16 cellular contexts compared by ENCODE assay signal in genomic region chr14:74135386-74135785, GRCh38. TPM values are rescaled to one million over a fixed set of nuclear protein-coding genes. Genes with fewer than 3 reads are reported as not detected.
DNase-seq lines count a peak whose midpoint lies in the region; ATAC-seq, FAIRE-seq and TF ChIP-seq lines count a peak whose summit lies in the region.
"Had no signal": no experiment of that assay in that cellular context is flagged by ENCODE, and none has a peak within 500 bp of the region (broad histone marks: within the 10 kb centered on the region; RNA-seq: fewer than 3 reads in every experiment).

No MANE protein-coding gene starts in this region.

- POLR2A ChIA-PET in naive thymus-derived CD4-positive, alpha-beta T cell (lab: Charles Lee): no interaction called here

- H3K4me2 ChIP-seq in BLaER1 (peak overlapping the region; percentile 8), H9 (ENCODE audit: insufficient read depth, insufficient read length, low read length) (no peak overlapping the region), astrocyte (ENCODE audit: low read length) (no peak overlapping the region), neural progenitor cell (no peak overlapping the region)

- H2BK20ac ChIP-seq in H9 (ENCODE audit: low read depth, low read length, poor library complexity, severe bottlenecking): no peak overlapping the region

- no peak overlapping the region for H3K9ac ChIP-seq in BLaER1
- H3K9ac ChIP-seq in H9 (ENCODE audit: extremely low read depth, insufficient read length, low read length): no peak overlapping the region
- H3K9ac ChIP-seq in astrocyte (ENCODE audit: low read length): no peak overlapping the region
- H3K9ac ChIP-seq in neural progenitor cell: no peak overlapping the region

- H3K4me3 Mint-ChIP-seq in H9: no peak overlapping the region
- no peak overlapping the region for H3K4me3 Mint-ChIP-seq in astrocyte (ENCODE audit: unreplicated experiment)
- H3K4me3 Mint-ChIP-seq in naive thymus-derived CD4-positive, alpha-beta T cell: no peak overlapping the region
- H3K4me3 Mint-ChIP-seq in neural progenitor cell: no peak overlapping the region
- H3K4me3 Mint-ChIP-seq: B cell had no signal

- no peak overlapping the region for H3K14ac ChIP-seq in H9 (ENCODE audit: insufficient read depth, low read length)

- no peak for ATAC-seq in naive thymus-derived CD4-positive, alpha-beta T cell
- ATAC-seq in HG03280 (IDR thresholded peaks at IDR 0.05; ENCODE audit: unreplicated experiment): no peak
- ATAC-seq: mucosa of descending colon, pancreas had no signal

- H2AFZ ChIP-seq in H9 (ENCODE audit: low read length) (no peak overlapping the region), astrocyte (ENCODE audit: low read depth, low read length) (no peak overlapping the region), neural progenitor cell (replicated peaks) (no peak overlapping the region)

- TF ChIP-seq CTCF in H9 (conservative IDR thresholded peaks at IDR 0.05) (no peak), astrocyte (IDR thresholded peaks at IDR 0.05; ENCODE audit: insufficient read depth, low read depth, low read length) (no peak), thyroid gland (IDR thresholded peaks at IDR 0.05) (no peak), neural progenitor cell (IDR thresholded peaks at IDR 0.05) (no peak)

- no peak overlapping the region for H2BK15ac ChIP-seq in H9 (ENCODE audit: low read depth, low read length)

- no peak overlapping the region for H4K8ac ChIP-seq in H9 (replicated peaks; ENCODE audit: insufficient read length, low read depth, low read length)

- no peak overlapping the region for H4K91ac ChIP-seq in H9 (ENCODE audit: insufficient read length, low read depth, low read length)

- H3K4ac ChIP-seq in H9 (ENCODE audit: low read depth, low read length): no peak overlapping the region

- H3K23me2 ChIP-seq in H9 (ENCODE audit: insufficient read length, low read depth, low read length, poor library complexity, severe bottlenecking): no peaks in the 10 kb centered on the region

- no peaks in the 10 kb centered on the region for H3K27me3 ChIP-seq in BLaER1
- H3K27me3 ChIP-seq in H9 (ENCODE audit: insufficient read depth, low read length): no peaks in the 10 kb centered on the region
- H3K27me3 ChIP-seq in astrocyte (ENCODE audit: insufficient read depth, low read length): no peaks in the 10 kb centered on the region
- H3K27me3 ChIP-seq in naive thymus-derived CD4-positive, alpha-beta T cell (ENCODE audit: control insufficient read depth in 2 of 2, insufficient read depth in 2 of 2, low read length in 2 of 2): no peaks in the 10 kb centered on the region
- no peaks in the 10 kb centered on the region for H3K27me3 ChIP-seq in thyroid gland
- H3K27me3 ChIP-seq in neural progenitor cell: no peaks in the 10 kb centered on the region
- H3K27me3 ChIP-seq: pancreas, stomach, vagina had no signal

- no peak overlapping the region for H2BK120ac ChIP-seq in H9 (ENCODE audit: low read depth, low read length, poor library complexity, severe bottlenecking)

- H3K27me3 Mint-ChIP-seq in H9 (ENCODE audit: low read depth) (no peaks in the 10 kb centered on the region), astrocyte (ENCODE audit: low read depth, unreplicated experiment) (no peaks in the 10 kb centered on the region), neural progenitor cell (ENCODE audit: insufficient read depth, low read depth) (no peaks in the 10 kb centered on the region)
- H3K27me3 Mint-ChIP-seq in naive thymus-derived CD4-positive, alpha-beta T cell: no peaks in the 10 kb centered on the region
- H3K27me3 Mint-ChIP-seq: B cell had no signal

- no peak overlapping the region for H3K23ac ChIP-seq in H9 (ENCODE audit: insufficient read length, low read depth, low read length)

- H3K4me3 ChIP-seq in BLaER1 (no peak overlapping the region), astrocyte (ENCODE audit: insufficient read depth, low read depth, low read length) (no peak overlapping the region), thyroid gland (replicated peaks in 1 of 3) (no peak overlapping the region), neural progenitor cell (no peak overlapping the region)
- no peak overlapping the region for H3K4me3 ChIP-seq in naive thymus-derived CD4-positive, alpha-beta T cell (ENCODE audit: low read length)
- H3K4me3 ChIP-seq: mucosa of descending colon, pancreas, stomach, vagina had no signal

- FAIRE-seq in astrocyte (lab: Jason Lieb, UNC): no peak
- FAIRE-seq: pancreas had no signal

- H3K4me1 ChIP-seq in BLaER1: peaks cover 24% of the 10 kb centered on the region
- no peaks in the 10 kb centered on the region; the same call in 1 of the 2 replicates for H3K4me1 ChIP-seq in H9 (ENCODE audit: insufficient read depth, low read length)
- no peaks in the 10 kb centered on the region for H3K4me1 ChIP-seq in astrocyte (ENCODE audit: insufficient read depth, low read length)
- peaks cover 5 to 14% of the 10 kb centered on the region in 2 donors for H3K4me1 ChIP-seq in naive thymus-derived CD4-positive, alpha-beta T cell (ENCODE audit: control insufficient read depth in 2 of 2, insufficient read depth in 2 of 2, low read length in 2 of 2)
- H3K4me1 ChIP-seq in thyroid gland: peaks cover 4 to 7% of the 10 kb centered on the region in 2 donors
- H3K4me1 ChIP-seq in neural progenitor cell: peaks cover 20% of the 10 kb centered on the region

- H3K56ac ChIP-seq in H9 (ENCODE audit: insufficient read length, low read depth, low read length): no peak overlapping the region

- no peak for TF ChIP-seq POLR2A in thyroid gland (IDR thresholded peaks at IDR 0.05)

- no peak overlapping the region for H2BK12ac ChIP-seq in H9 (ENCODE audit: insufficient read length, low read depth, low read length)

- H3K36me3 ChIP-seq in BLaER1 (no peaks in the 10 kb centered on the region), astrocyte (ENCODE audit: insufficient read depth, low read length) (no peaks in the 10 kb centered on the region), thyroid gland (no peaks in the 10 kb centered on the region), neural progenitor cell (no peaks in the 10 kb centered on the region)
- no peaks in the 10 kb centered on the region for H3K36me3 ChIP-seq in naive thymus-derived CD4-positive, alpha-beta T cell (ENCODE audit: control insufficient read depth in 2 of 3, insufficient read depth in 3 of 3, low read length in 3 of 3)
- H3K36me3 ChIP-seq: pancreas, stomach, vagina had no signal

- H2BK5ac ChIP-seq in H9 (ENCODE audit: insufficient read length, low read length): no peak overlapping the region

- no peak overlapping the region for H3K18ac ChIP-seq in H9 (ENCODE audit: insufficient read length, low read depth, low read length)

- CTCF ChIA-PET in naive thymus-derived CD4-positive, alpha-beta T cell (lab: Charles Lee): no interaction called here

- no peaks in the 10 kb centered on the region for H3K79me2 ChIP-seq in H9 (ENCODE audit: insufficient read depth, low read length)
- no peaks in the 10 kb centered on the region for H3K79me2 ChIP-seq in astrocyte (ENCODE audit: insufficient read depth, low read length)
- no peaks in the 10 kb centered on the region for H3K79me2 ChIP-seq in neural progenitor cell (ENCODE audit: low read depth)

- no peaks in the 10 kb centered on the region for H3K36me3 Mint-ChIP-seq in H9 (ENCODE audit: insufficient read depth in 1 of 3, low read depth in 3 of 3)
- no peaks in the 10 kb centered on the region for H3K36me3 Mint-ChIP-seq in astrocyte (ENCODE audit: low read depth, unreplicated experiment)
- peaks cover 0 to 6% (median 4%) of the 10 kb centered on the region in 5 donors for H3K36me3 Mint-ChIP-seq in naive thymus-derived CD4-positive, alpha-beta T cell
- no peaks in the 10 kb centered on the region for H3K36me3 Mint-ChIP-seq in neural progenitor cell

- no peak for DNase-seq in H9
- peak; percentile 84 for DNase-seq in astrocyte (ENCODE audit: low read depth)
- peak; percentile 82 for DNase-seq in iris pigment epithelial cell (ENCODE audit: low read depth)
- no peak for DNase-seq in naive thymus-derived CD4-positive, alpha-beta T cell
- no peak for DNase-seq in thyroid gland
- DNase-seq in neural progenitor cell (ENCODE audit: low spot score): no peak
- DNase-seq: activated CD4-positive, CD25-positive, alpha-beta regulatory T cell treated with anti-CD3 and anti-CD28 coated beads, Interleukin-2, amount 50 U/mL, for 72 hours; mucosa of descending colon; NCI-H2171; pancreas; stomach; T-helper 1 cell had no signal

- no peaks in the 10 kb centered on the region for H4K20me1 ChIP-seq in BLaER1
- no peaks in the 10 kb centered on the region for H4K20me1 ChIP-seq in H9 (ENCODE audit: control insufficient read depth, insufficient read depth, insufficient read length)
- H4K20me1 ChIP-seq in astrocyte (ENCODE audit: insufficient read depth, low read length): no peaks in the 10 kb centered on the region
- peaks cover 8% of the 10 kb centered on the region for H4K20me1 ChIP-seq in neural progenitor cell (ENCODE audit: low read depth)

- H3F3A ChIP-seq in neural progenitor cell (ENCODE audit: low read depth): peaks cover 9% of the 10 kb centered on the region

- H3T11ph ChIP-seq in H9 (ENCODE audit: low read length): no peak overlapping the region

- no peaks in the 10 kb centered on the region for H3K9me3 ChIP-seq in BLaER1
- H3K9me3 ChIP-seq in H9 (ENCODE audit: control insufficient read depth, low read depth, low read length): no peaks in the 10 kb centered on the region
- no peaks in the 10 kb centered on the region for H3K9me3 ChIP-seq in astrocyte (ENCODE audit: insufficient read depth, low read depth, low read length)
- H3K9me3 ChIP-seq in naive thymus-derived CD4-positive, alpha-beta T cell (ENCODE audit: control insufficient read depth in 2 of 3, low read length in 3 of 3): no peaks in the 10 kb centered on the region
- no peaks in the 10 kb centered on the region for H3K9me3 ChIP-seq in thyroid gland
- no peaks in the 10 kb centered on the region for H3K9me3 ChIP-seq in neural progenitor cell (ENCODE audit: low read depth)
- H3K9me3 ChIP-seq: mucosa of descending colon, pancreas, stomach, vagina had no signal

- H3K4me1 Mint-ChIP-seq in H9 (peaks cover 19 to 24% of the 10 kb centered on the region in 2 experiments), astrocyte (ENCODE audit: low read depth, unreplicated experiment) (peaks cover 14% of the 10 kb centered on the region), neural progenitor cell (peaks cover 4% of the 10 kb centered on the region)
- peaks cover 14 to 29% (median 23%) of the 10 kb centered on the region in 7 donors for H3K4me1 Mint-ChIP-seq in naive thymus-derived CD4-positive, alpha-beta T cell

- no peaks in the 10 kb centered on the region for H3K79me1 ChIP-seq in H9 (ENCODE audit: insufficient read depth, low read depth, low read length, poor library complexity, severe bottlenecking)

- H3K9me3 Mint-ChIP-seq in H9: no peaks in the 10 kb centered on the region
- no peaks in the 10 kb centered on the region for H3K9me3 Mint-ChIP-seq in astrocyte (ENCODE audit: unreplicated experiment)
- no peaks in the 10 kb centered on the region for H3K9me3 Mint-ChIP-seq in naive thymus-derived CD4-positive, alpha-beta T cell
- H3K9me3 Mint-ChIP-seq in neural progenitor cell: no peaks in the 10 kb centered on the region

- H2AK5ac ChIP-seq in H9 (ENCODE audit: insufficient read length, low read length): no peak overlapping the region

- no CpG with 5 or more reads among the region's 1 CpG for WGBS in H9 (ENCODE audit: extremely low coverage, insufficient read length, low lambda C conversion rate)
- WGBS in thyroid gland, 2 donors: 98 to 100% methylated on average over 1 of the region's 1 CpG

- H3K27ac ChIP-seq in BLaER1: no peak overlapping the region
- no peak overlapping the region for H3K27ac ChIP-seq in H9 (ENCODE audit: insufficient read length, low read depth, low read length)
- H3K27ac ChIP-seq in astrocyte (ENCODE audit: low read depth, low read length): no peak overlapping the region
- H3K27ac ChIP-seq in naive thymus-derived CD4-positive, alpha-beta T cell (ENCODE audit: low read depth, low read length): no peak overlapping the region
- H3K27ac ChIP-seq in thyroid gland: no peak overlapping the region
- H3K27ac ChIP-seq in neural progenitor cell: no peak overlapping the region
- H3K27ac ChIP-seq: pancreas, stomach, vagina had no signal

- peak overlapping the region in 2 of 3 experiments; percentile 8 to 38; a peak in 2 of 7 replicates for H3K27ac Mint-ChIP-seq in H9
- H3K27ac Mint-ChIP-seq in astrocyte (ENCODE audit: unreplicated experiment): no peak overlapping the region
- peak overlapping the region in 1 of 9 donors; percentile 52 for H3K27ac Mint-ChIP-seq in naive thymus-derived CD4-positive, alpha-beta T cell
- no peak overlapping the region for H3K27ac Mint-ChIP-seq in neural progenitor cell
- H3K27ac Mint-ChIP-seq: B cell had no signal

- no peak overlapping the region for H4K5ac ChIP-seq in H9 (ENCODE audit: insufficient read length, low read depth, low read length)

- intact Hi-C loops in naive thymus-derived CD4-positive, alpha-beta T cell (cut with micrococcal nuclease): no loop called here
- intact Hi-C loops in thyroid gland (cut with DNase I): no loop called here

RNA-seq across cellular contexts. Expression of gene LIN52, which starts 50.6 kb away (rescaled TPM):
- 9.9 and 11.0 TPM in 2 replicates for total RNA-seq in H9 (2021)
- 5.5 and 6.2 TPM in 2 replicates for total RNA-seq in astrocyte
- total RNA-seq in naive thymus-derived CD4-positive, alpha-beta T cell: 10 to 100 TPM in 1 of 5 experiments, 1 to 10 TPM in 4; 6.6 to 16.3 (median 9.4) TPM
- polyA plus RNA-seq in naive thymus-derived CD4-positive, alpha-beta T cell: 10 to 100 TPM; 12.4 to 13.8 TPM
- total RNA-seq in thyroid gland: 10 to 100 TPM in 1 of 4 donors, 1 to 10 TPM in 3; 5.8 to 12.7 (median 8.1) TPM
- 16.4 and 25.7 TPM in 2 replicates for total RNA-seq in neural progenitor cell (ENCODE audit: low replicate concordance)

RNA-seq across cellular contexts. Expression of gene ALDH6A1, which starts 51.1 kb away (rescaled TPM):
- total RNA-seq in H9 (2021) (36.8 and 37.8 TPM in 2 replicates), astrocyte (11.8 and 12.0 TPM in 2 replicates), thyroid gland (10 to 100 TPM; 31.4 to 58.0 (median 44.4) TPM), neural progenitor cell (ENCODE audit: low replicate concordance) (52.0 and 64.0 TPM in 2 replicates)
- total RNA-seq in naive thymus-derived CD4-positive, alpha-beta T cell: 10 to 100 TPM in 4 of 5 experiments, 1 to 10 TPM in 1; 8.9 to 23.7 (median 19.2) TPM
- 10 to 100 TPM; 28.2 to 39.9 TPM for polyA plus RNA-seq in naive thymus-derived CD4-positive, alpha-beta T cell

Comparison
In these comparisons a context has a peak if more than half of its experiments do, and no peak if none do; other contexts are left out.
1. DNase-seq: peak in astrocyte (single experiment) and iris pigment epithelial cell (single experiment); none in H9 (single experiment), naive thymus-derived CD4-positive, alpha-beta T cell (0 of 9), thyroid gland (0 of 2) and neural progenitor cell (single experiment).
2. H3K27ac Mint-ChIP-seq: peak in H9 (2 of 3); none in astrocyte (single experiment) and neural progenitor cell (single experiment).